ENCODE assay signal across 31 cellular contexts in genomic region chr19:51542699-51543098, GRCh38. TPM values are rescaled to one million over a fixed set of nuclear protein-coding genes. Genes with fewer than 3 reads are reported as not detected.
"Had no signal": no experiment of that assay in that cellular context is flagged by ENCODE, and none has a peak within 500 bp of the region (broad histone marks: within the 10 kb centered on the region; RNA-seq: fewer than 3 reads in every experiment).

No MANE protein-coding gene starts in this region.

- ATAC-seq: activated CD4-positive, alpha-beta T cell treated with anti-CD3 and anti-CD28 coated beads for 36 hours; activated naive CD4-positive, alpha-beta T cell treated with anti-CD3 and anti-CD28 coated beads, Interleukin-2, amount 50 U/mL, for 72 hours; activated T-cell treated with anti-CD3 and anti-CD28 coated beads, Interleukin-2, amount 50 U/mL, for 72 hours; gastroesophageal sphincter had no signal

- H3K4me3 Mint-ChIP-seq: activated CD4-positive, alpha-beta T cell treated with anti-CD3 and anti-CD28 coated beads for 36 hours; activated naive CD4-positive, alpha-beta T cell treated with anti-CD3 and anti-CD28 coated beads, Interleukin-2, amount 10 ng/mL, durations not matched to agents 7 days and 5 days; activated naive CD8-positive, alpha-beta T cell treated with anti-CD3 and anti-CD28 coated beads, Interleukin-2, amount 10 ng/mL, durations not matched to agents 7 days and 5 days; activated T-cell treated with anti-CD3 and anti-CD28 coated beads, Interleukin-2, amount 50 U/mL, for 24 hours; activated T-cell treated with anti-CD3 and anti-CD28 coated beads, Interleukin-2, amount 50 U/mL, for 72 hours; brain had no signal

- H3K4me1 Mint-ChIP-seq: brain had no signal

- H3K36me3 Mint-ChIP-seq: activated naive CD4-positive, alpha-beta T cell treated with anti-CD3 and anti-CD28 coated beads, Interleukin-2, amount 10 ng/mL, durations not matched to agents 7 days and 5 days; activated naive CD4-positive, alpha-beta T cell treated with anti-CD3 and anti-CD28 coated beads, Interleukin-2, amount 50 U/mL, for 72 hours; activated naive CD8-positive, alpha-beta T cell treated with anti-CD3 and anti-CD28 coated beads, Interleukin-2, amount 10 ng/mL, durations not matched to agents 7 days and 5 days; brain had no signal

- H3K27ac Mint-ChIP-seq: activated CD4-positive, alpha-beta T cell treated with anti-CD3 and anti-CD28 coated beads for 36 hours; activated naive CD4-positive, alpha-beta T cell treated with anti-CD3 and anti-CD28 coated beads, Interleukin-2, amount 10 ng/mL, durations not matched to agents 7 days and 5 days; activated naive CD4-positive, alpha-beta T cell treated with anti-CD3 and anti-CD28 coated beads, Interleukin-2, amount 50 U/mL, for 72 hours; activated naive CD8-positive, alpha-beta T cell treated with anti-CD3 and anti-CD28 coated beads, Interleukin-2, amount 10 ng/mL, durations not matched to agents 7 days and 5 days; activated T-cell treated with anti-CD3 and anti-CD28 coated beads, Interleukin-2, amount 50 U/mL, for 24 hours; activated T-cell treated with anti-CD3 and anti-CD28 coated beads, Interleukin-2, amount 50 U/mL, for 72 hours; brain had no signal

- H3K9me3 Mint-ChIP-seq: activated naive CD4-positive, alpha-beta T cell treated with anti-CD3 and anti-CD28 coated beads, Interleukin-2, amount 10 ng/mL, durations not matched to agents 7 days and 5 days; activated naive CD4-positive, alpha-beta T cell treated with anti-CD3 and anti-CD28 coated beads, Interleukin-2, amount 50 U/mL, for 72 hours; activated naive CD8-positive, alpha-beta T cell treated with anti-CD3 and anti-CD28 coated beads, Interleukin-2, amount 10 ng/mL, durations not matched to agents 7 days and 5 days; activated T-cell treated with anti-CD3 and anti-CD28 coated beads, Interleukin-2, amount 50 U/mL, for 24 hours; activated T-cell treated with anti-CD3 and anti-CD28 coated beads, Interleukin-2, amount 50 U/mL, for 72 hours; brain had no signal

- DNase-seq: activated CD4-positive, alpha-beta T cell treated with anti-CD3 and anti-CD28 coated beads for 36 hours; activated CD4-positive, alpha-beta T cell treated with anti-CD3 and anti-CD28 coated beads, Interleukin-2, amount 50 U/mL, for 1 hour; activated CD4-positive, alpha-beta T cell treated with anti-CD3 and anti-CD28 coated beads, Interleukin-2, amount 50 U/mL, for 48 hours; activated CD4-positive, CD25-positive, alpha-beta regulatory T cell; activated CD4-positive, CD25-positive, alpha-beta regulatory T cell treated with anti-CD3 and anti-CD28 coated beads, Interleukin-2, amount 50 U/mL, for 72 hours; activated CD8-positive, alpha-beta memory T cell treated with anti-CD3 and anti-CD28 coated beads, Interleukin-2, amount 50 U/mL, for 48 hours; activated gamma-delta T cell; activated naive CD4-positive, alpha-beta T cell; activated naive CD4-positive, alpha-beta T cell treated with anti-CD3 and anti-CD28 coated beads, Interleukin-2, amount 10 ng/mL, durations not matched to agents 7 days and 5 days; activated naive CD8-positive, alpha-beta T cell treated with anti-CD3 and anti-CD28 coated beads, Interleukin-2, amount 10 ng/mL, durations not matched to agents 7 days and 5 days; activated T-cell treated with anti-CD3 and anti-CD28 coated beads for 4 hours; activated T-cell treated with anti-CD3 and anti-CD28 coated beads, Interleukin-2, amount 50 U/mL, for 24 hours; activated T-cell treated with anti-CD3 and anti-CD28 coated beads, Interleukin-2, amount 50 U/mL, for 72 hours; central memory CD4-positive, alpha-beta T cell; cerebellar nuclear complex; colonic mucosa; effector CD8-positive, alpha-beta T cell; esophagus squamous epithelium; foreskin melanocyte; T-helper 2 cell had no signal

RNA-seq across cellular contexts. Expression of gene SIGLEC6, which starts 11.2 kb away (rescaled TPM):
- total RNA-seq: activated CD4-positive, alpha-beta T cell treated with anti-CD3 and anti-CD28 coated beads for 36 hours; activated naive CD4-positive, alpha-beta T cell treated with anti-CD3 and anti-CD28 coated beads, Interleukin-2, amount 50 U/mL, for 72 hours; activated naive CD8-positive, alpha-beta T cell treated with anti-CD3 and anti-CD28 coated beads, Interleukin-2, amount 10 ng/mL, durations not matched to agents 7 days and 5 days; activated T-cell treated with anti-CD3 and anti-CD28 coated beads, Interleukin-2, amount 50 U/mL, for 72 hours; cardiac muscle cell; dermis microvascular lymphatic vessel endothelial cell; endothelial cell of umbilical vein; fibroblast of lung; fibroblast of villous mesenchyme; glomerular endothelial cell had no signal

RNA-seq across cellular contexts. Expression of gene SIGLEC12, which starts 41.1 kb away (rescaled TPM):
- total RNA-seq: ascending aorta; cardiac muscle cell; dermis microvascular lymphatic vessel endothelial cell; endothelial cell of umbilical vein; fibroblast of lung; fibroblast of villous mesenchyme; glomerular endothelial cell; T-helper 1 cell treated with Interleukin-12 subunit alpha and Interleukin-12 subunit beta and Interleukin-4 antibody, amounts not matched to agents 30 ng/mL and 1 ng/mL, for 36 hours had no signal
